In genomic region chr1:230276401-230276800, GRCh38 we compare ENCODE assay signal across 1 cellular context.
TF ChIP-seq lines count a peak whose summit lies in the region.

No MANE protein-coding gene starts in this region.

TF ChIP-seq in HepG2, 621 proteins besides CTCF, POLR2A, EP300 and RAD21 (continued from another document):
- TF ChIP-seq PAXIP1 (CRISPR knock-in tag; conservative IDR thresholded peaks at IDR 0.05) (no peak), ATF4 (CRISPR knock-in tag; IDR thresholded peaks at IDR 0.05) (no peak), ZNF430 (CRISPR knock-in tag; IDR thresholded peaks at IDR 0.05) (no peak), MTF2 (CRISPR knock-in tag; IDR thresholded peaks at IDR 0.05; ENCODE audit: borderline replicate concordance) (no peak), MZF1 (CRISPR knock-in tag; IDR thresholded peaks at IDR 0.05; ENCODE audit: borderline replicate concordance) (no peak), ATAD3A (CRISPR knock-in tag; IDR thresholded peaks at IDR 0.05) (no peak), ZNF10 (CRISPR knock-in tag; IDR thresholded peaks at IDR 0.05; ENCODE audit: borderline replicate concordance, low read depth) (no peak), ZSCAN29 (CRISPR knock-in tag; conservative IDR thresholded peaks at IDR 0.05) (no peak)
- TF ChIP-seq, protein P1, sequence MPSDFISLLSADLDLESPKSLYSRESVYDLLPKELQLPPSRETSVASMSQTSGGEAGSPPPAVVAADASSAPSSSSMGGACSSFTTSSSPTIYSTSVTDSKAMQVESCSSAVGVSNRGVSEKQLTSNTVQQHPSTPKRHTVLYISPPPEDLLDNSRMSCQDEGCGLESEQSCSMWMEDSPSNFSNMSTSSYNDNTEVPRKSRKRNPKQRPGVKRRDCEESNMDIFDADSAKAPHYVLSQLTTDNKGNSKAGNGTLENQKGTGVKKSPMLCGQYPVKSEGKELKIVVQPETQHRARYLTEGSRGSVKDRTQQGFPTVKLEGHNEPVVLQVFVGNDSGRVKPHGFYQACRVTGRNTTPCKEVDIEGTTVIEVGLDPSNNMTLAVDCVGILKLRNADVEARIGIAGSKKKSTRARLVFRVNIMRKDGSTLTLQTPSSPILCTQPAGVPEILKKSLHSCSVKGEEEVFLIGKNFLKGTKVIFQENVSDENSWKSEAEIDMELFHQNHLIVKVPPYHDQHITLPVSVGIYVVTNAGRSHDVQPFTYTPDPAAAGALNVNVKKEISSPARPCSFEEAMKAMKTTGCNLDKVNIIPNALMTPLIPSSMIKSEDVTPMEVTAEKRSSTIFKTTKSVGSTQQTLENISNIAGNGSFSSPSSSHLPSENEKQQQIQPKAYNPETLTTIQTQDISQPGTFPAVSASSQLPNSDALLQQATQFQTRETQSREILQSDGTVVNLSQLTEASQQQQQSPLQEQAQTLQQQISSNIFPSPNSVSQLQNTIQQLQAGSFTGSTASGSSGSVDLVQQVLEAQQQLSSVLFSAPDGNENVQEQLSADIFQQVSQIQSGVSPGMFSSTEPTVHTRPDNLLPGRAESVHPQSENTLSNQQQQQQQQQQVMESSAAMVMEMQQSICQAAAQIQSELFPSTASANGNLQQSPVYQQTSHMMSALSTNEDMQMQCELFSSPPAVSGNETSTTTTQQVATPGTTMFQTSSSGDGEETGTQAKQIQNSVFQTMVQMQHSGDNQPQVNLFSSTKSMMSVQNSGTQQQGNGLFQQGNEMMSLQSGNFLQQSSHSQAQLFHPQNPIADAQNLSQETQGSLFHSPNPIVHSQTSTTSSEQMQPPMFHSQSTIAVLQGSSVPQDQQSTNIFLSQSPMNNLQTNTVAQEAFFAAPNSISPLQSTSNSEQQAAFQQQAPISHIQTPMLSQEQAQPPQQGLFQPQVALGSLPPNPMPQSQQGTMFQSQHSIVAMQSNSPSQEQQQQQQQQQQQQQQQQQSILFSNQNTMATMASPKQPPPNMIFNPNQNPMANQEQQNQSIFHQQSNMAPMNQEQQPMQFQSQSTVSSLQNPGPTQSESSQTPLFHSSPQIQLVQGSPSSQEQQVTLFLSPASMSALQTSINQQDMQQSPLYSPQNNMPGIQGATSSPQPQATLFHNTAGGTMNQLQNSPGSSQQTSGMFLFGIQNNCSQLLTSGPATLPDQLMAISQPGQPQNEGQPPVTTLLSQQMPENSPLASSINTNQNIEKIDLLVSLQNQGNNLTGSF (CRISPR knock-in tag; IDR thresholded peaks at IDR 0.05), result no peak
- TF ChIP-seq, protein P2, sequence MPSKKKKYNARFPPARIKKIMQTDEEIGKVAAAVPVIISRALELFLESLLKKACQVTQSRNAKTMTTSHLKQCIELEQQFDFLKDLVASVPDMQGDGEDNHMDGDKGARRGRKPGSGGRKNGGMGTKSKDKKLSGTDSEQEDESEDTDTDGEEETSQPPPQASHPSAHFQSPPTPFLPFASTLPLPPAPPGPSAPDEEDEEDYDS (CRISPR knock-in tag; IDR thresholded peaks at IDR 0.05), result no peak
